In genomic region chr2:156466739-156467405, GRCh38 we compare ENCODE assay signal across 10 cellular contexts. TPM values are rescaled to one million over a fixed set of nuclear protein-coding genes. Genes with fewer than 3 reads are reported as not detected.
DNase-seq lines count a peak whose midpoint lies in the region; ATAC-seq and TF ChIP-seq lines count a peak whose summit lies in the region.
"Had no signal": no experiment of that assay in that cellular context is flagged by ENCODE, and none has a peak within 500 bp of the region (broad histone marks: within the 10 kb centered on the region; RNA-seq: fewer than 3 reads in every experiment).

No MANE protein-coding gene starts in this region.

- H3K27ac ChIP-seq in HL-60 (replicated peaks) (peak overlapping the region; percentile 86), body of pancreas (peak overlapping the region in 3 of 4 donors; percentile 38 to 71 (median 39)), spleen (peak overlapping the region; percentile 11 to 82 (median 37))

- no peaks in the 10 kb centered on the region for H3K9me3 Mint-ChIP-seq in immature natural killer cell

- peaks cover 33% of the 10 kb centered on the region for H3K4me1 ChIP-seq in body of pancreas
- H3K4me1 ChIP-seq in spleen: peaks cover 8 to 74% (median 32%) of the 10 kb centered on the region in 6 donors

- peaks cover 43 to 62% of the 10 kb centered on the region in 2 donors for H3K4me1 Mint-ChIP-seq in immature natural killer cell

- TF ChIP-seq POLR2A in body of pancreas (IDR thresholded peaks at IDR 0.05) (no peak), spleen (IDR thresholded peaks at IDR 0.05) (no peak)

- peak; percentile 84 for ATAC-seq in body of pancreas

- H3K4me3 Mint-ChIP-seq in immature natural killer cell: peak overlapping the region in 1 of 5 donors; percentile 27

- intact Hi-C loops in body of pancreas (cut with DNase I): no loop called here
- intact Hi-C loops in spleen (cut with DNase I; ENCODE audit: low total_unique reads): no loop called here

- H3K4me3 ChIP-seq in HL-60 (replicated peaks; ENCODE audit: insufficient read depth, low read length): no peak overlapping the region
- no peak overlapping the region for H3K4me3 ChIP-seq in body of pancreas
- H3K4me3 ChIP-seq in spleen: peak overlapping the region in 1 of 8 donors; percentile 6

- H3K36me3 Mint-ChIP-seq in immature natural killer cell: peaks cover 0 to 7% (median 2%) of the 10 kb centered on the region in 3 donors

- peak overlapping the region in 4 of 6 donors; percentile 12 to 65 (median 34) for H3K27ac Mint-ChIP-seq in immature natural killer cell

- WGBS in body of pancreas, 2 donors: 4 to 7% methylated on average over 3 of the region's 3 CpGs
- 46 to 68% (median 54%) methylated on average over 3 of the region's 3 CpGs for WGBS in spleen, 5 donors

- no peaks in the 10 kb centered on the region for H3K36me3 ChIP-seq in body of pancreas (replicated peaks in 1 of 2; ENCODE audit: insufficient read depth in 1 of 2, low read depth in 2 of 2)
- H3K36me3 ChIP-seq in spleen: peaks cover 0 to 3% (median 0%) of the 10 kb centered on the region in 6 donors

- DNase-seq in HL-60 (ENCODE audit: low read depth in 1 of 2, low spot score in 1 of 2) (no peak), body of pancreas (peak; percentile 42 to 70 (median 60)), immature natural killer cell (no peak), spleen (no peak), GM10266 (ENCODE audit: extremely low spot score) (no peak), amniotic stem cell (lab: John Stamatoyannopoulos, UW) (no peak)
- no peak for DNase-seq in effector CD8-positive, alpha-beta T cell (lab: John Stamatoyannopoulos, UW)
- DNase-seq in stimulated activated naive CD4-positive, alpha-beta T cell (lab: John Stamatoyannopoulos, UW): no peak
- DNase-seq: NCI-H526, retina had no signal

- TF ChIP-seq CTCF in HL-60 (IDR thresholded peaks at IDR 0.05; ENCODE audit: insufficient read depth, low read length): no peak
- no peak for TF ChIP-seq CTCF in body of pancreas (IDR thresholded peaks at IDR 0.05)
- TF ChIP-seq CTCF in spleen (IDR thresholded peaks at IDR 0.05 in 8 of 11, conservative IDR thresholded peaks at IDR 0.05 in 3 of 11): no peak
- no peak for TF ChIP-seq CTCF in GM10266 (IDR thresholded peaks at IDR 0.05; ENCODE audit: control insufficient read depth, insufficient read depth, low read depth, missing control alignments)

- H3K27me3 ChIP-seq in HL-60 (ENCODE audit: insufficient read depth, poor library complexity, severe bottlenecking) (no peaks in the 10 kb centered on the region), body of pancreas (no peaks in the 10 kb centered on the region), spleen (replicated peaks in 1 of 7) (no peaks in the 10 kb centered on the region)

- no peaks in the 10 kb centered on the region for H3K9me3 ChIP-seq in body of pancreas
- no peaks in the 10 kb centered on the region for H3K9me3 ChIP-seq in spleen

- peaks cover 0 to 2% (median 0%) of the 10 kb centered on the region in 3 donors for H3K27me3 Mint-ChIP-seq in immature natural killer cell (ENCODE audit: low read depth in 3 of 3)

RNA-seq across cellular contexts. Expression of gene GPD2, which starts 30.7 kb away (rescaled TPM):
- total RNA-seq in body of pancreas: 10 to 100 TPM; 20.5 to 76.8 TPM
- 10 to 100 TPM in 1 of 3 donors, 1 to 10 TPM in 2; 5.6 to 13.3 (median 6.5) TPM for polyA plus RNA-seq in immature natural killer cell
- total RNA-seq in spleen: 10 to 100 TPM; 28.4 to 74.9 (median 32.1) TPM
- polyA plus RNA-seq in spleen: 1 to 10 TPM; 3.5 to 7.8 (median 4.8) TPM

Comparison
In these comparisons a context has a peak if more than half of its experiments do, and no peak if none do; other contexts are left out.
1. DNase-seq: peak in body of pancreas (4 of 4); none in HL-60 (0 of 2), immature natural killer cell (0 of 3), spleen (single experiment), effector CD8-positive, alpha-beta T cell (single experiment), GM10266 (single experiment), stimulated activated naive CD4-positive, alpha-beta T cell (0 of 6) and amniotic stem cell (single experiment).
2. Peak in every context shown above with its lines, with median percentiles within 50 percentile points of each other: H3K27ac ChIP-seq.